Comparison of ENCODE assay signal across 8 cellular contexts in genomic region chr2:203238329-203238710, GRCh38. TPM values are rescaled to one million over a fixed set of nuclear protein-coding genes. Genes with fewer than 3 reads are reported as not detected.
DNase-seq lines count a peak whose midpoint lies in the region; ATAC-seq and TF ChIP-seq lines count a peak whose summit lies in the region.

No MANE protein-coding gene starts in this region.

- in situ Hi-C loops in ACHN (cut with HindIII; ENCODE audit: low pct_ligation_motif_present, low pct_unique_long_range_greater_than_20kb, low sequenced_read_pairs) = no loop called here

- H3F3A ChIP-seq in neural progenitor cell (ENCODE audit: low read depth) = peaks cover 25% of the 10 kb centered on the region

- TF ChIP-seq CTCF in neural progenitor cell (IDR thresholded peaks at IDR 0.05) = no peak

- H3K4me1 Mint-ChIP-seq in neural progenitor cell = peaks cover 3% of the 10 kb centered on the region

- peak; percentile 1 for ATAC-seq in GM19043 (IDR thresholded peaks at IDR 0.05; ENCODE audit: low read depth, unreplicated experiment)
- no peak for ATAC-seq in HG02759 (IDR thresholded peaks at IDR 0.05; ENCODE audit: unreplicated experiment)
- no peak for ATAC-seq in GM21737 (IDR thresholded peaks at IDR 0.05; ENCODE audit: unreplicated experiment)

- no peak overlapping the region for H3K9ac ChIP-seq in neural progenitor cell

- H3K27me3 Mint-ChIP-seq in neural progenitor cell (ENCODE audit: insufficient read depth, low read depth) = peaks cover 9% of the 10 kb centered on the region

- H3K27me3 ChIP-seq in MG63 (no peaks in the 10 kb centered on the region), neural progenitor cell (no peaks in the 10 kb centered on the region)
- H3K27me3 ChIP-seq in effector memory CD4-positive, alpha-beta T cell (replicated peaks; ENCODE audit: control insufficient read depth, insufficient read depth, low read length, poor library complexity, severe bottlenecking) = no peaks in the 10 kb centered on the region

- peak overlapping the region; percentile 76 for H3K4me2 ChIP-seq in neural progenitor cell

- H3K36me3 Mint-ChIP-seq in neural progenitor cell = peaks cover 16% of the 10 kb centered on the region

- H3K4me3 ChIP-seq in MG63 = peak overlapping the region; percentile 77
- peak overlapping the region; percentile 81 for H3K4me3 ChIP-seq in effector memory CD4-positive, alpha-beta T cell (ENCODE audit: insufficient read depth, low read depth, low read length, poor library complexity, severe bottlenecking)
- peak overlapping the region; percentile 77 for H3K4me3 ChIP-seq in neural progenitor cell

- H3K36me3 ChIP-seq in MG63 (peaks cover 20% of the 10 kb centered on the region), neural progenitor cell (no peaks in the 10 kb centered on the region)
- no peaks in the 10 kb centered on the region for H3K36me3 ChIP-seq in effector memory CD4-positive, alpha-beta T cell (ENCODE audit: control insufficient read depth, insufficient read depth, low read length)

- H4K20me1 ChIP-seq in neural progenitor cell (ENCODE audit: low read depth) = no peaks in the 10 kb centered on the region

- no peaks in the 10 kb centered on the region for H3K9me3 Mint-ChIP-seq in neural progenitor cell

- H3K79me2 ChIP-seq in neural progenitor cell (ENCODE audit: low read depth) = peaks cover 38% of the 10 kb centered on the region

- H3K4me1 ChIP-seq in effector memory CD4-positive, alpha-beta T cell (ENCODE audit: control insufficient read depth, insufficient read depth, low read length, poor library complexity, severe bottlenecking) = peaks cover 13% of the 10 kb centered on the region
- H3K4me1 ChIP-seq in neural progenitor cell = peaks cover 7% of the 10 kb centered on the region

- peak overlapping the region; percentile 98 for H3K27ac ChIP-seq in effector memory CD4-positive, alpha-beta T cell (ENCODE audit: insufficient read depth, low read length, poor library complexity, severe bottlenecking)
- peak overlapping the region; percentile 94 for H3K27ac ChIP-seq in neural progenitor cell

- H2AFZ ChIP-seq in neural progenitor cell (replicated peaks) = peak overlapping the region; percentile 89

- no peaks in the 10 kb centered on the region for H3K9me3 ChIP-seq in MG63
- H3K9me3 ChIP-seq in effector memory CD4-positive, alpha-beta T cell (ENCODE audit: control insufficient read depth, low read length) = no peaks in the 10 kb centered on the region
- no peaks in the 10 kb centered on the region for H3K9me3 ChIP-seq in neural progenitor cell (ENCODE audit: low read depth)

- DNase-seq in MG63 (no peak), neural progenitor cell (ENCODE audit: low spot score) (no peak), NOMO-1 (lab: John Stamatoyannopoulos, UW; ENCODE audit: unreplicated experiment in 2 of 2) (no peak), ACHN (no peak)
- no peak for DNase-seq in effector memory CD4-positive, alpha-beta T cell

- peak overlapping the region; percentile 95 for H3K4me3 Mint-ChIP-seq in neural progenitor cell

- H3K27ac Mint-ChIP-seq in neural progenitor cell = peak overlapping the region; percentile 93

RNA-seq across cellular contexts. Expression of gene CYP20A1, which starts 0.5 kb away (rescaled TPM):
- total RNA-seq in MG63 (2014; rRNA removed; shearing (Covaris generic); ENCODE audit: low replicate concordance) = 17.6 and 22.4 TPM in 2 replicates
- total RNA-seq in neural progenitor cell (ENCODE audit: low replicate concordance) = 15.1 and 17.8 TPM in 2 replicates
